8 cellular contexts compared by ENCODE assay signal in genomic region chr1:175192630-175193338, GRCh38. TPM values are rescaled to one million over a fixed set of nuclear protein-coding genes. Genes with fewer than 3 reads are reported as not detected.
DNase-seq lines count a peak whose midpoint lies in the region; ATAC-seq, FAIRE-seq and TF ChIP-seq lines count a peak whose summit lies in the region.

Gene KIAA0040, minus strand, starts transcription at chr1:175192776. Its CDS starts 31,763 bp downstream, at chr1:175161013.

- TF ChIP-seq POLR2A in gastroesophageal sphincter (IDR thresholded peaks at IDR 0.05) (peak; percentile 15 to 30), transverse colon (IDR thresholded peaks at IDR 0.05) (peak; percentile 72)

- in situ Hi-C loops in transverse colon (cut with MboI; ENCODE audit: low pct_ligation_motif_present in 1 of 4, low pct_unique_long_range_greater_than_20kb in 1 of 4, low sequenced_read_pairs in 3 of 4): no loop called here

- no peaks in the 10 kb centered on the region for H4K20me1 ChIP-seq in osteoblast (ENCODE audit: insufficient read depth, low read length)

- FAIRE-seq in GM19239 (lab: Jason Lieb, UNC): peak; percentile 86

- DNase-seq in GM19239 (ENCODE audit: insufficient read length, low spot score) (peak; percentile 34), RKO (ENCODE audit: low spot score) (peak; percentile 71), osteoblast (ENCODE audit: insufficient read length, low spot score, missing footprints) (no peak), transverse colon (peak; percentile 83)

- no peaks in the 10 kb centered on the region for H3K27me3 ChIP-seq in gastroesophageal sphincter
- H3K27me3 ChIP-seq in osteoblast (ENCODE audit: insufficient read depth, low read length): peaks cover 9% of the 10 kb centered on the region
- H3K27me3 ChIP-seq in transverse colon: no peaks in the 10 kb centered on the region

- peak; percentile 70 for ATAC-seq in HG03432 (IDR thresholded peaks at IDR 0.05; ENCODE audit: unreplicated experiment)
- peak; percentile 67 for ATAC-seq in activated T-helper 17 cell treated with anti-CD3 and anti-CD28 coated beads, Interleukin-2, amount 50 U/mL, for 72 hours (replicated peaks)
- peak; percentile 85 for ATAC-seq in gastroesophageal sphincter

- H3K79me2 ChIP-seq in osteoblast (ENCODE audit: insufficient read depth, low read length): no peaks in the 10 kb centered on the region

- peak within 1 kb of the TSS; percentile 85 for H3K4me2 ChIP-seq in osteoblast (ENCODE audit: insufficient read depth, low read length)

- 0 to 17% methylated on average over 1 to 3 of the region's 54 CpGs for WGBS in gastroesophageal sphincter (ENCODE audit: low coverage in 1 of 2), 2 donors
- WGBS in transverse colon (ENCODE audit: low coverage in 1 of 2), 2 donors: 1% methylated on average over 17 of the region's 54 CpGs; no CpG with 5 or more reads in 1 of the 2 donors

- peak within 1 kb of the TSS; percentile 78 for H3K4me3 Mint-ChIP-seq in activated T-helper 17 cell treated with anti-CD3 and anti-CD28 coated beads, Interleukin-2, amount 50 U/mL, for 72 hours

- H2AFZ ChIP-seq in osteoblast (ENCODE audit: low read length): peak within 1 kb of the TSS; percentile 81

- H3K4me3 ChIP-seq in gastroesophageal sphincter: peak within 1 kb of the TSS; percentile 71 to 72
- peak within 1 kb of the TSS; percentile 69 for H3K4me3 ChIP-seq in osteoblast (ENCODE audit: insufficient read depth, low read length)
- peak within 1 kb of the TSS; percentile 50 to 82 (median 64) for H3K4me3 ChIP-seq in transverse colon

- H3K27ac Mint-ChIP-seq in activated T-helper 17 cell treated with anti-CD3 and anti-CD28 coated beads, Interleukin-2, amount 50 U/mL, for 72 hours: peak within 1 kb of the TSS; percentile 73

- no peaks in the 10 kb centered on the region for H3K9me3 Mint-ChIP-seq in activated T-helper 17 cell treated with anti-CD3 and anti-CD28 coated beads, Interleukin-2, amount 50 U/mL, for 72 hours

- no peaks in the 10 kb centered on the region for H3K27me3 Mint-ChIP-seq in activated T-helper 17 cell treated with anti-CD3 and anti-CD28 coated beads, Interleukin-2, amount 50 U/mL, for 72 hours

- peaks cover 0 to 43% (median 0%) of the 10 kb centered on the region in 3 donors for H3K4me1 ChIP-seq in gastroesophageal sphincter
- H3K4me1 ChIP-seq in osteoblast (ENCODE audit: insufficient read depth, low read length): peaks cover 5% of the 10 kb centered on the region
- peaks cover 0 to 45% (median 24%) of the 10 kb centered on the region in 4 donors for H3K4me1 ChIP-seq in transverse colon

- TF ChIP-seq CTCF in C4-2B (conservative IDR thresholded peaks at IDR 0.05) (peak; percentile 42), gastroesophageal sphincter (IDR thresholded peaks at IDR 0.05) (peak in 1 of 4 experiments; percentile 36), osteoblast (IDR thresholded peaks at IDR 0.05; ENCODE audit: extremely low read depth, low read depth, low read length) (no peak), transverse colon (IDR thresholded peaks at IDR 0.05) (no peak)

- peaks cover 39% of the 10 kb centered on the region for H3K36me3 Mint-ChIP-seq in activated T-helper 17 cell treated with anti-CD3 and anti-CD28 coated beads, Interleukin-2, amount 50 U/mL, for 72 hours (ENCODE audit: low read depth)

- peaks cover 31% of the 10 kb centered on the region for H3K4me1 Mint-ChIP-seq in activated T-helper 17 cell treated with anti-CD3 and anti-CD28 coated beads, Interleukin-2, amount 50 U/mL, for 72 hours

- TF ChIP-seq EP300 in gastroesophageal sphincter (IDR thresholded peaks at IDR 0.05) (no peak), transverse colon (IDR thresholded peaks at IDR 0.05; ENCODE audit: low read depth) (peak; percentile 27)

- H3K9me3 ChIP-seq in gastroesophageal sphincter (no peaks in the 10 kb centered on the region), osteoblast (ENCODE audit: low read depth, low read length) (no peaks in the 10 kb centered on the region), transverse colon (no peaks in the 10 kb centered on the region)

- H3K27ac ChIP-seq in C4-2B: peak within 1 kb of the TSS; percentile 79
- H3K27ac ChIP-seq in gastroesophageal sphincter: peak within 1 kb of the TSS; percentile 54 to 88 (median 86)
- no peak within 1 kb of the TSS for H3K27ac ChIP-seq in osteoblast (ENCODE audit: low read depth, low read length)
- peak within 1 kb of the TSS; percentile 89 to 95 (median 90) for H3K27ac ChIP-seq in transverse colon

- intact Hi-C loops in transverse colon (cut with DNase I; ENCODE audit: low total_unique reads): no loop called here

- H3K36me3 ChIP-seq in gastroesophageal sphincter: no peaks in the 10 kb centered on the region
- H3K36me3 ChIP-seq in osteoblast (ENCODE audit: insufficient read depth, low read length): no peaks in the 10 kb centered on the region
- H3K36me3 ChIP-seq in transverse colon: no peaks in the 10 kb centered on the region

RNA-seq across cellular contexts. Expression of gene KIAA0040, which starts in this region (rescaled TPM):
- total RNA-seq in activated T-helper 17 cell treated with anti-CD3 and anti-CD28 coated beads, Interleukin-2, amount 50 U/mL, for 72 hours: 10 to 100 TPM; 34.8 to 39.4 TPM
- total RNA-seq in gastroesophageal sphincter: 10 to 100 TPM; 43.2 to 54.3 (median 46.5) TPM
- 0.59 and 1.1 TPM in 2 replicates for total RNA-seq in osteoblast
- 10 to 100 TPM; 17.5 to 35.5 (median 21.2) TPM for total RNA-seq in transverse colon
